3 cellular contexts compared by ENCODE assay signal in the genomic region with DNA sequence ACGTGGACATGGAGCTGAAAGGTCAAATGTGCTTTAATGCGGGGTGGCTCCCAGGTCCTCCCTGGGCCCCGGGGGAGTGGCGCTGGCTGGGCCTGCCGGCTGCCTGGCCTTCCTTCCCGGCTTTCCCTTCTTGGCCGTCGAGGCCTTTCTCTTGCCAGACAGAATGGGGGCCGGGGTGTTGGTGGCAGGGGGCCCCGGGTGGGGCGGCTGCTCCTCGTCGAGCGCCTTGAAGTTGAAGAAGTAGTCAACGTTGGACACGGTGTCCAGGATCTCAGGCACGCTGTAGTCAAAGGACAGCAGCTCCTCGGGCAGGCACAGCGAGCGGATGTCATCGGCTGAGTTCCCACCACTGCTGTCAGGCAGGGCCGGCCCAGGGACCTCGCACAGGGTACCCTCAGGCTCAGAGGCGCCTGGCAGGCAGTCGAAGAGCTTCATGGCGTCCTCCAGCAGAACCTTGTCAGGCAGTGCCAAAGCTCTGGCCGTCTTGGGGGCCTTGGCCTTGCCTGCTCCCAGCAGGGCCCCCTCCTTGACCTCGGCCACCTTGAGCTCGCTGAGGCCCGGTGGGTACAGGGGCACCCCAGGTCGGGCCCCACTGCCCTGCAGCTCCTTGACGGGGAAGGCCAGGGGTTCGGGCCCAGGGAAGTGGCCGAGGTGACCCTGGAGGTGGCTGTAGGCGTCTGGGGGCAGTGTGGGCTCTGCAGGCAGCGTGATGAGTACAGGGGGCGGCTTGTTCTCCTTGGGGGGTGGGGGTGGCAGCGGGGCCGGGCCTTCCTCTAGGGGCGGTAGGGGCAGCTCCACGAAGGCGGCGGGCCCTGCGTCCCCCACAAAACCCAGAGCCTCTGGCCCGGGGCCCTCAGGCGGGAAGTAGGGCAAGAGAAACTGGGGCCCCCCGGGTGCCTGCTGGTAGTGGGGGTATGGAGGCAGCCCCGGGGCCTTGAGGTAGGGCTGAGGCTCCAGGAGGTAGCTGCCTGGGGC.
TF ChIP-seq lines count a peak whose summit lies in the region.

No MANE protein-coding gene starts in this region.

TF ChIP-seq in GM23338, 12 proteins besides CTCF, POLR2A, EP300 and RAD21 (continues in another document):
- TF ChIP-seq ZNF331 (CRISPR knock-in tag; IDR thresholded peaks at IDR 0.05; ENCODE audit: low read depth) (no peak), ZNF114 (CRISPR knock-in tag; IDR thresholded peaks at IDR 0.05) (no peak), EZH2phosphoT487 (IDR thresholded peaks at IDR 0.05; ENCODE audit: unreplicated experiment) (no peak), JUNB (IDR thresholded peaks at IDR 0.05; ENCODE audit: unreplicated experiment) (no peak), EZH2 (IDR thresholded peaks at IDR 0.05; ENCODE audit: low read depth, unreplicated experiment) (no peak), CREB1 (CRISPR knock-in tag; IDR thresholded peaks at IDR 0.05; ENCODE audit: low read depth) (no peak), POLR2AphosphoS5 (IDR thresholded peaks at IDR 0.05; ENCODE audit: low read depth) (no peak)
- TF ChIP-seq, protein P1, sequence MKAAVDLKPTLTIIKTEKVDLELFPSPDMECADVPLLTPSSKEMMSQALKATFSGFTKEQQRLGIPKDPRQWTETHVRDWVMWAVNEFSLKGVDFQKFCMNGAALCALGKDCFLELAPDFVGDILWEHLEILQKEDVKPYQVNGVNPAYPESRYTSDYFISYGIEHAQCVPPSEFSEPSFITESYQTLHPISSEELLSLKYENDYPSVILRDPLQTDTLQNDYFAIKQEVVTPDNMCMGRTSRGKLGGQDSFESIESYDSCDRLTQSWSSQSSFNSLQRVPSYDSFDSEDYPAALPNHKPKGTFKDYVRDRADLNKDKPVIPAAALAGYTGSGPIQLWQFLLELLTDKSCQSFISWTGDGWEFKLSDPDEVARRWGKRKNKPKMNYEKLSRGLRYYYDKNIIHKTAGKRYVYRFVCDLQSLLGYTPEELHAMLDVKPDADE (IDR thresholded peaks at IDR 0.05), result no peak
- TF ChIP-seq, protein P2, sequence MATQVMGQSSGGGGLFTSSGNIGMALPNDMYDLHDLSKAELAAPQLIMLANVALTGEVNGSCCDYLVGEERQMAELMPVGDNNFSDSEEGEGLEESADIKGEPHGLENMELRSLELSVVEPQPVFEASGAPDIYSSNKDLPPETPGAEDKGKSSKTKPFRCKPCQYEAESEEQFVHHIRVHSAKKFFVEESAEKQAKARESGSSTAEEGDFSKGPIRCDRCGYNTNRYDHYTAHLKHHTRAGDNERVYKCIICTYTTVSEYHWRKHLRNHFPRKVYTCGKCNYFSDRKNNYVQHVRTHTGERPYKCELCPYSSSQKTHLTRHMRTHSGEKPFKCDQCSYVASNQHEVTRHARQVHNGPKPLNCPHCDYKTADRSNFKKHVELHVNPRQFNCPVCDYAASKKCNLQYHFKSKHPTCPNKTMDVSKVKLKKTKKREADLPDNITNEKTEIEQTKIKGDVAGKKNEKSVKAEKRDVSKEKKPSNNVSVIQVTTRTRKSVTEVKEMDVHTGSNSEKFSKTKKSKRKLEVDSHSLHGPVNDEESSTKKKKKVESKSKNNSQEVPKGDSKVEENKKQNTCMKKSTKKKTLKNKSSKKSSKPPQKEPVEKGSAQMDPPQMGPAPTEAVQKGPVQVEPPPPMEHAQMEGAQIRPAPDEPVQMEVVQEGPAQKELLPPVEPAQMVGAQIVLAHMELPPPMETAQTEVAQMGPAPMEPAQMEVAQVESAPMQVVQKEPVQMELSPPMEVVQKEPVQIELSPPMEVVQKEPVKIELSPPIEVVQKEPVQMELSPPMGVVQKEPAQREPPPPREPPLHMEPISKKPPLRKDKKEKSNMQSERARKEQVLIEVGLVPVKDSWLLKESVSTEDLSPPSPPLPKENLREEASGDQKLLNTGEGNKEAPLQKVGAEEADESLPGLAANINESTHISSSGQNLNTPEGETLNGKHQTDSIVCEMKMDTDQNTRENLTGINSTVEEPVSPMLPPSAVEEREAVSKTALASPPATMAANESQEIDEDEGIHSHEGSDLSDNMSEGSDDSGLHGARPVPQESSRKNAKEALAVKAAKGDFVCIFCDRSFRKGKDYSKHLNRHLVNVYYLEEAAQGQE (IDR thresholded peaks at IDR 0.05; ENCODE audit: unreplicated experiment), result no peak

TF ChIP-seq in Ishikawa, 13 proteins besides CTCF, POLR2A, EP300 and RAD21:
- no peak for TF ChIP-seq YY1 (IDR thresholded peaks at IDR 0.05; ENCODE audit: low read depth)
- 0 out of 2 replicates have a peak, but pooled peaks have one; percentile 14 for TF ChIP-seq ZBTB7A (IDR thresholded peaks at IDR 0.05; ENCODE audit: low read depth)

TF ChIP-seq in K562, 482 proteins besides CTCF, POLR2A, EP300 and RAD21:
- TF ChIP-seq, protein P3, sequence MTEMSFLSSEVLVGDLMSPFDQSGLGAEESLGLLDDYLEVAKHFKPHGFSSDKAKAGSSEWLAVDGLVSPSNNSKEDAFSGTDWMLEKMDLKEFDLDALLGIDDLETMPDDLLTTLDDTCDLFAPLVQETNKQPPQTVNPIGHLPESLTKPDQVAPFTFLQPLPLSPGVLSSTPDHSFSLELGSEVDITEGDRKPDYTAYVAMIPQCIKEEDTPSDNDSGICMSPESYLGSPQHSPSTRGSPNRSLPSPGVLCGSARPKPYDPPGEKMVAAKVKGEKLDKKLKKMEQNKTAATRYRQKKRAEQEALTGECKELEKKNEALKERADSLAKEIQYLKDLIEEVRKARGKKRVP (CRISPR knock-in tag; IDR thresholded peaks at IDR 0.05), result no peak
- TF ChIP-seq POLR2G (IDR thresholded peaks at IDR 0.05; ENCODE audit: low read depth, low read length), result peak; percentile 65
- peak; percentile 39 for TF ChIP-seq RBFOX2 (IDR thresholded peaks at IDR 0.05; ENCODE audit: low read depth, low read length)
